In genomic region chr1:10028956-10029491, GRCh38 we compare ENCODE assay signal across 7 cellular contexts. TPM values are rescaled to one million over a fixed set of nuclear protein-coding genes. Genes with fewer than 3 reads are reported as not detected.
"Had no signal": no experiment of that assay in that cellular context is flagged by ENCODE, and none has a peak within 500 bp of the region (broad histone marks: within the 10 kb centered on the region; RNA-seq: fewer than 3 reads in every experiment).

No MANE protein-coding gene starts in this region.

RNA-seq across cellular contexts. Expression of gene RBP7, which starts 32.0 kb away (rescaled TPM):
- total RNA-seq: activated CD4-positive, alpha-beta T cell treated with anti-CD3 and anti-CD28 coated beads, Interleukin-2, amount 10 ng/mL, durations not matched to agents 24 days and 14 days; activated CD8-positive, alpha-beta memory T cell treated with anti-CD3 and anti-CD28 coated beads for 36 hours; activated CD8-positive, alpha-beta T cell treated with anti-CD3 and anti-CD28 coated beads for 36 hours; activated naive CD8-positive, alpha-beta T cell treated with anti-CD3 and anti-CD28 coated beads for 36 hours; activated T-cell treated with anti-CD3 and anti-CD28 coated beads, Interleukin-2, amount 50 U/mL, for 72 hours; activated T-helper 17 cell treated with anti-CD3 and anti-CD28 coated beads, Interleukin-2, amount 50 U/mL, for 72 hours; RPMI7951 had no signal
